ENCODE assay signal across 2 cellular contexts in the genomic region with DNA sequence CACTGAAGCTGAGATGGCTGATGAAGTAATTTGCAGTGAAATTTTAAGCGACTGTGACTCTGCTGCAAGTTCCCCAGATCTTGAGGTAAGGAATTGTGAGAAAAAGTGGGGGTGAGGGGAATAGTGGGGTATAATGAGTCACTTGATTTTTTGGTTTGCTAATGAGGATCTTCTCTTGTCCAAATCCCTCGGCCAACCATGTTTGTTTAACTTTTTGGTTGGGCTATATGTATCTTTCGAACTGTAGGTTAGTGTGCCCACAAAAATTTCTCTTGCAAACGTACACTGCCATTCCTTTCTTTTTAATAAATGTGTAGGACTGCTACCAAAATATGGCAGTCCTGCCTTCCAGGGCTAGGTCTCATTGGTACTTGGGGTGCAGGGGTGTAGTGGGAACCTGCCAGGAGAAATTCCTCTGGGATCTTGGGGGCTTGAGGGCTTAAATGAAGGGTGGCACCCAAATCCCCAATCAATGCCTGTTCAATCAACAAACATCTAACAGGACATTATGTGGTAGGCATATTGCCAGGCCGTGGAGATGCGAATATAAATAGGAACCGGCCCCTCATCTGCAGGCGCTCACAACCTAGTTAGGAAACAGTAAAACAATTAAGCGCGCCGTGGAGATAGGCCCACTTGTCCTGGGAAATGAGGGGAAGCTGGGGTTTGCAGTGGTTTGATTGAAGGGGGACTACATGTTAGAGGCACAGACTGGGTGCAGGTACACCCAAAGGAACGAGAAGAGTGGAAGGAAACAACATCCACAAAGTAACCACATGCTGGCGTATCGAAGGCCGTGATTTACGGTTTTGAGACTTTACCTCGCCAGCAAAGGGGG.
TF ChIP-seq lines count a peak whose summit lies in the region.

No MANE protein-coding gene starts in this region.

TF ChIP-seq in HCT116, 20 proteins besides CTCF, POLR2A, EP300 and RAD21 (continued from another document):
- TF ChIP-seq MAX (IDR thresholded peaks at IDR 0.05) (no peak), EGR1 (IDR thresholded peaks at IDR 0.05; ENCODE audit: low read depth) (no peak), SP1 (IDR thresholded peaks at IDR 0.05; ENCODE audit: low read depth) (no peak)

TF ChIP-seq in WTC11, 78 proteins besides CTCF, POLR2A, EP300 and RAD21 (continued from another document):
- TF ChIP-seq AFF4 (CRISPR knock-in tag; IDR thresholded peaks at IDR 0.05; ENCODE audit: borderline replicate concordance): no peak
- no peak for TF ChIP-seq AR (CRISPR knock-in tag; IDR thresholded peaks at IDR 0.05)
